In genomic region chr21:43341349-43342163, GRCh38 we compare ENCODE assay signal across 1 cellular context.
TF ChIP-seq lines count a peak whose summit lies in the region.

No MANE protein-coding gene starts in this region.

TF ChIP-seq in WTC11, 78 proteins besides CTCF, POLR2A, EP300 and RAD21 (continued from another document):
- TF ChIP-seq TCF7 (CRISPR knock-in tag; IDR thresholded peaks at IDR 0.05; ENCODE audit: low read depth) (no peak), TP53 (CRISPR knock-in tag; IDR thresholded peaks at IDR 0.05) (no peak), ZSCAN18 (CRISPR knock-in tag; IDR thresholded peaks at IDR 0.05) (no peak), E2F5 (CRISPR knock-in tag; IDR thresholded peaks at IDR 0.05) (no peak)
TF ChIP-seq in WTC11: peak in this region for 0.
